ENCODE assay signal across 1 cellular context in the genomic region with DNA sequence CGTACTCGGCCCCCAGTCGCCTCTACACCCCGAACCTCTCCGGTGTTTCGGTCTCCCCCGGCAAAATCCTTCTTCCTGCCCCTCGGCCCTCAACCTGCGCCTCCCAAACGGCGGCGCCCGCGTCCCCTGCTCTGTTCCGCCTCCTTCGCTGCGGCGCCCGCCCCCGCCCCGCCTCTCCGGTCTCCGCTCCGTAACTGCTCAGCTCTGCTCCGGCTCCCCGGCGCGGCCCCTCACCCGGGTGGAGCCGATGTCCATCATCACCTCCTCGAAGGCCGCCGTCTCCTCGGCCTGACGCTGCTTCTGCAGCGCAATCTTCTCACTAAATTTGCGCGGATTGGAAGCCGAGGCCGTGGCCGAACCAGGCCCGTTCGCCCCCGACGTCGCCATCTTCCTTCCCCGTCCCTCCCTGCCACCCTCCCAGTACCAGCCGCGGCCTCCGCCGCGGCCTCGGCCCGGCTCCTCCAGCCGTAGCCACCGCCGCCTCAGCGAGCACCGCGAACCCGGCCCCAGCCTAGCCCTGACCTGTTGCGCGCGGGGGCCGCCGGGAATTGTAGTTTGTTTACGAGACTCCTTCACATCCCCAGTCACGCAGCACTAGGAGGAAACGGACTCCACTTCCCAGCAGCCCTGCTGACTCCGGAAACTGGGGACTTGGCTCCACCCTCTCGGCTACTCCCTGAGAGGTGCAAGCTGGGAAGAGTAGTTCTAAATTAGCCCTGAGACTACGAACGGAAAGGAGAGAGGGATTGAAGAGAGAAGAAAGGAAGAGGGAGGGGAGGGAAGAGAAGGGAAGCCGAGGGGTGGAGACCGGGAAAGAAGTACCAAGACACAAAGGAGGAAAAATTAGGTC.
TF ChIP-seq lines count a peak whose summit lies in the region.

A gene with protein sequence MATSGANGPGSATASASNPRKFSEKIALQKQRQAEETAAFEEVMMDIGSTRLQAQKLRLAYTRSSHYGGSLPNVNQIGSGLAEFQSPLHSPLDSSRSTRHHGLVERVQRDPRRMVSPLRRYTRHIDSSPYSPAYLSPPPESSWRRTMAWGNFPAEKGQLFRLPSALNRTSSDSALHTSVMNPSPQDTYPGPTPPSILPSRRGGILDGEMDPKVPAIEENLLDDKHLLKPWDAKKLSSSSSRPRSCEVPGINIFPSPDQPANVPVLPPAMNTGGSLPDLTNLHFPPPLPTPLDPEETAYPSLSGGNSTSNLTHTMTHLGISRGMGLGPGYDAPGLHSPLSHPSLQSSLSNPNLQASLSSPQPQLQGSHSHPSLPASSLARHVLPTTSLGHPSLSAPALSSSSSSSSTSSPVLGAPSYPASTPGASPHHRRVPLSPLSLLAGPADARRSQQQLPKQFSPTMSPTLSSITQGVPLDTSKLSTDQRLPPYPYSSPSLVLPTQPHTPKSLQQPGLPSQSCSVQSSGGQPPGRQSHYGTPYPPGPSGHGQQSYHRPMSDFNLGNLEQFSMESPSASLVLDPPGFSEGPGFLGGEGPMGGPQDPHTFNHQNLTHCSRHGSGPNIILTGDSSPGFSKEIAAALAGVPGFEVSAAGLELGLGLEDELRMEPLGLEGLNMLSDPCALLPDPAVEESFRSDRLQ (minus strand): TSS at position 502 of the 850 bp plus-strand sequence. CDS start 115 bp downstream, at position 387.

TF ChIP-seq in K562, 482 proteins besides CTCF, POLR2A, EP300 and RAD21 (continued from another document):
- TF ChIP-seq, protein P1, sequence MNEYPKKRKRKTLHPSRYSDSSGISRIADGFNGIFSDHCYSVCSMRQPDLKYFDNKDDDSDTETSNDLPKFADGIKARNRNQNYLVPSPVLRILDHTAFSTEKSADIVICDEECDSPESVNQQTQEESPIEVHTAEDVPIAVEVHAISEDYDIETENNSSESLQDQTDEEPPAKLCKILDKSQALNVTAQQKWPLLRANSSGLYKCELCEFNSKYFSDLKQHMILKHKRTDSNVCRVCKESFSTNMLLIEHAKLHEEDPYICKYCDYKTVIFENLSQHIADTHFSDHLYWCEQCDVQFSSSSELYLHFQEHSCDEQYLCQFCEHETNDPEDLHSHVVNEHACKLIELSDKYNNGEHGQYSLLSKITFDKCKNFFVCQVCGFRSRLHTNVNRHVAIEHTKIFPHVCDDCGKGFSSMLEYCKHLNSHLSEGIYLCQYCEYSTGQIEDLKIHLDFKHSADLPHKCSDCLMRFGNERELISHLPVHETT (CRISPR knock-in tag; conservative IDR thresholded peaks at IDR 0.05 in 1 of 2, IDR thresholded peaks at IDR 0.05 in 1 of 2): peak in 1 of 2 experiments; percentile 87; a peak in 2 of 4 replicates
- 0 out of 2 replicates have a peak, but pooled peaks have one; percentile 53 for TF ChIP-seq HLTF (IDR thresholded peaks at IDR 0.05)
- peak; percentile 97 for TF ChIP-seq ZNF644 (tag; IDR thresholded peaks at IDR 0.05; ENCODE audit: low read depth)
- TF ChIP-seq KDM4B (IDR thresholded peaks at IDR 0.05; ENCODE audit: borderline replicate concordance in 2 of 2, low read depth in 1 of 2): peak in 1 of 2 experiments; percentile 78; a peak in 1 of 4 replicates
- TF ChIP-seq, protein P2, sequence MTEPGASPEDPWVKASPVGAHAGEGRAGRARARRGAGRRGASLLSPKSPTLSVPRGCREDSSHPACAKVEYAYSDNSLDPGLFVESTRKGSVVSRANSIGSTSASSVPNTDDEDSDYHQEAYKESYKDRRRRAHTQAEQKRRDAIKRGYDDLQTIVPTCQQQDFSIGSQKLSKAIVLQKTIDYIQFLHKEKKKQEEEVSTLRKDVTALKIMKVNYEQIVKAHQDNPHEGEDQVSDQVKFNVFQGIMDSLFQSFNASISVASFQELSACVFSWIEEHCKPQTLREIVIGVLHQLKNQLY (CRISPR knock-in tag; conservative IDR thresholded peaks at IDR 0.05): no peak
- TF ChIP-seq ZBED1 (IDR thresholded peaks at IDR 0.05): peak; percentile 20; the same call in 1 of the 2 replicates
- TF ChIP-seq, protein P3, sequence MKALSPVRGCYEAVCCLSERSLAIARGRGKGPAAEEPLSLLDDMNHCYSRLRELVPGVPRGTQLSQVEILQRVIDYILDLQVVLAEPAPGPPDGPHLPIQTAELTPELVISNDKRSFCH (CRISPR knock-in tag; IDR thresholded peaks at IDR 0.05): no peak
- TF ChIP-seq, protein P3 (tag; IDR thresholded peaks at IDR 0.05): peak; percentile 71
- TF ChIP-seq NR1H2 (CRISPR knock-in tag; IDR thresholded peaks at IDR 0.05): no peak
- no peak for TF ChIP-seq ZSCAN29 (IDR thresholded peaks at IDR 0.05)
- peak; percentile 94 for TF ChIP-seq POU5F1 (IDR thresholded peaks at IDR 0.05; ENCODE audit: borderline replicate concordance, low read depth, low read length, partially characterized antibody)
- no peak for TF ChIP-seq ZNF699 (CRISPR knock-in tag; IDR thresholded peaks at IDR 0.05; ENCODE audit: insufficient replicate concordance)
- TF ChIP-seq, protein P4, sequence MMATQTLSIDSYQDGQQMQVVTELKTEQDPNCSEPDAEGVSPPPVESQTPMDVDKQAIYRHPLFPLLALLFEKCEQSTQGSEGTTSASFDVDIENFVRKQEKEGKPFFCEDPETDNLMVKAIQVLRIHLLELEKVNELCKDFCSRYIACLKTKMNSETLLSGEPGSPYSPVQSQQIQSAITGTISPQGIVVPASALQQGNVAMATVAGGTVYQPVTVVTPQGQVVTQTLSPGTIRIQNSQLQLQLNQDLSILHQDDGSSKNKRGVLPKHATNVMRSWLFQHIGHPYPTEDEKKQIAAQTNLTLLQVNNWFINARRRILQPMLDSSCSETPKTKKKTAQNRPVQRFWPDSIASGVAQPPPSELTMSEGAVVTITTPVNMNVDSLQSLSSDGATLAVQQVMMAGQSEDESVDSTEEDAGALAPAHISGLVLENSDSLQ (IDR thresholded peaks at IDR 0.05): peak; percentile 57
- TF ChIP-seq, protein P5, sequence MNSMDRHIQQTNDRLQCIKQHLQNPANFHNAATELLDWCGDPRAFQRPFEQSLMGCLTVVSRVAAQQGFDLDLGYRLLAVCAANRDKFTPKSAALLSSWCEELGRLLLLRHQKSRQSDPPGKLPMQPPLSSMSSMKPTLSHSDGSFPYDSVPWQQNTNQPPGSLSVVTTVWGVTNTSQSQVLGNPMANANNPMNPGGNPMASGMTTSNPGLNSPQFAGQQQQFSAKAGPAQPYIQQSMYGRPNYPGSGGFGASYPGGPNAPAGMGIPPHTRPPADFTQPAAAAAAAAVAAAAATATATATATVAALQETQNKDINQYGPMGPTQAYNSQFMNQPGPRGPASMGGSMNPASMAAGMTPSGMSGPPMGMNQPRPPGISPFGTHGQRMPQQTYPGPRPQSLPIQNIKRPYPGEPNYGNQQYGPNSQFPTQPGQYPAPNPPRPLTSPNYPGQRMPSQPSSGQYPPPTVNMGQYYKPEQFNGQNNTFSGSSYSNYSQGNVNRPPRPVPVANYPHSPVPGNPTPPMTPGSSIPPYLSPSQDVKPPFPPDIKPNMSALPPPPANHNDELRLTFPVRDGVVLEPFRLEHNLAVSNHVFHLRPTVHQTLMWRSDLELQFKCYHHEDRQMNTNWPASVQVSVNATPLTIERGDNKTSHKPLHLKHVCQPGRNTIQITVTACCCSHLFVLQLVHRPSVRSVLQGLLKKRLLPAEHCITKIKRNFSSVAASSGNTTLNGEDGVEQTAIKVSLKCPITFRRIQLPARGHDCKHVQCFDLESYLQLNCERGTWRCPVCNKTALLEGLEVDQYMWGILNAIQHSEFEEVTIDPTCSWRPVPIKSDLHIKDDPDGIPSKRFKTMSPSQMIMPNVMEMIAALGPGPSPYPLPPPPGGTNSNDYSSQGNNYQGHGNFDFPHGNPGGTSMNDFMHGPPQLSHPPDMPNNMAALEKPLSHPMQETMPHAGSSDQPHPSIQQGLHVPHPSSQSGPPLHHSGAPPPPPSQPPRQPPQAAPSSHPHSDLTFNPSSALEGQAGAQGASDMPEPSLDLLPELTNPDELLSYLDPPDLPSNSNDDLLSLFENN (IDR thresholded peaks at IDR 0.05; ENCODE audit: low read depth in 2 of 2, low read length in 2 of 2): 0 out of 4 replicates have a peak, but pooled peaks have one; percentile 11 to 56
- TF ChIP-seq DACH1 (IDR thresholded peaks at IDR 0.05; ENCODE audit: partially characterized antibody): no peak
- TF ChIP-seq KDM5B (IDR thresholded peaks at IDR 0.05; ENCODE audit: insufficient replicate concordance, low read depth, low read length): no peak
- no peak for TF ChIP-seq ATF1 (CRISPR knock-in tag; IDR thresholded peaks at IDR 0.05)
- peak; percentile 77 for TF ChIP-seq ATF1 (tag; IDR thresholded peaks at IDR 0.05)
- TF ChIP-seq ZNF347 (CRISPR knock-in tag; IDR thresholded peaks at IDR 0.05; ENCODE audit: low read depth): no peak
- TF ChIP-seq GTF2A2 (tag; IDR thresholded peaks at IDR 0.05): no peak
- no peak for TF ChIP-seq HNRNPUL1 (IDR thresholded peaks at IDR 0.05; ENCODE audit: low read length)
- peak; percentile 69 for TF ChIP-seq SAP30 (IDR thresholded peaks at IDR 0.05; ENCODE audit: borderline replicate concordance, insufficient read depth, low read depth, low read length, poor library complexity, severe bottlenecking)
- no peak for TF ChIP-seq IFI16 (CRISPR knock-in tag; IDR thresholded peaks at IDR 0.05)
- 0 out of 2 replicates have a peak, but pooled peaks have one; percentile 22 for TF ChIP-seq ZNF232 (CRISPR knock-in tag; IDR thresholded peaks at IDR 0.05)
- no peak for TF ChIP-seq ZNF695 (CRISPR knock-in tag; IDR thresholded peaks at IDR 0.05)
- peak; percentile 54; the same call in 1 of the 2 replicates for TF ChIP-seq JUN (IDR thresholded peaks at IDR 0.05; ENCODE audit: borderline replicate concordance, low read depth, low read length)
- TF ChIP-seq JUN (CRISPR knock-in tag; IDR thresholded peaks at IDR 0.05; ENCODE audit: borderline replicate concordance): no peak; the same call in 1 of the 2 replicates
- TF ChIP-seq HDAC8 (tag; IDR thresholded peaks at IDR 0.05): no peak
- TF ChIP-seq NR3C1 (CRISPR knock-in tag; IDR thresholded peaks at IDR 0.05): no peak
- TF ChIP-seq, protein P6, sequence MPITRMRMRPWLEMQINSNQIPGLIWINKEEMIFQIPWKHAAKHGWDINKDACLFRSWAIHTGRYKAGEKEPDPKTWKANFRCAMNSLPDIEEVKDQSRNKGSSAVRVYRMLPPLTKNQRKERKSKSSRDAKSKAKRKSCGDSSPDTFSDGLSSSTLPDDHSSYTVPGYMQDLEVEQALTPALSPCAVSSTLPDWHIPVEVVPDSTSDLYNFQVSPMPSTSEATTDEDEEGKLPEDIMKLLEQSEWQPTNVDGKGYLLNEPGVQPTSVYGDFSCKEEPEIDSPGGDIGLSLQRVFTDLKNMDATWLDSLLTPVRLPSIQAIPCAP (CRISPR knock-in tag; IDR thresholded peaks at IDR 0.05; ENCODE audit: borderline replicate concordance): no peak
- TF ChIP-seq ZNF561 (CRISPR knock-in tag; conservative IDR thresholded peaks at IDR 0.05): no peak
- peak; percentile 53 for TF ChIP-seq CCNT2 (IDR thresholded peaks at IDR 0.05; ENCODE audit: borderline replicate concordance, extremely low read depth, insufficient read length, low read depth, low read length)
- TF ChIP-seq YY1 (IDR thresholded peaks at IDR 0.05; ENCODE audit: borderline replicate concordance in 1 of 3, control insufficient read depth in 1 of 3, extremely low read depth in 1 of 3, insufficient read depth in 3 of 3, insufficient read length in 1 of 3, insufficient replicate concordance in 2 of 3, low read depth in 1 of 3, low read length in 2 of 3): peak in 1 of 3 experiments; percentile 32
- no peak for TF ChIP-seq ZNF696 (CRISPR knock-in tag; conservative IDR thresholded peaks at IDR 0.05)
- peak; percentile 89 for TF ChIP-seq ASH1L (IDR thresholded peaks at IDR 0.05; ENCODE audit: borderline replicate concordance, low read depth, partially characterized antibody)
- peak; percentile 38 for TF ChIP-seq BRD9 (IDR thresholded peaks at IDR 0.05; ENCODE audit: low read depth, partially characterized antibody)
- TF ChIP-seq, protein P7, sequence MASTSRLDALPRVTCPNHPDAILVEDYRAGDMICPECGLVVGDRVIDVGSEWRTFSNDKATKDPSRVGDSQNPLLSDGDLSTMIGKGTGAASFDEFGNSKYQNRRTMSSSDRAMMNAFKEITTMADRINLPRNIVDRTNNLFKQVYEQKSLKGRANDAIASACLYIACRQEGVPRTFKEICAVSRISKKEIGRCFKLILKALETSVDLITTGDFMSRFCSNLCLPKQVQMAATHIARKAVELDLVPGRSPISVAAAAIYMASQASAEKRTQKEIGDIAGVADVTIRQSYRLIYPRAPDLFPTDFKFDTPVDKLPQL (IDR thresholded peaks at IDR 0.05; ENCODE audit: extremely low read depth, insufficient read length): no peak
- no peak for TF ChIP-seq HEY1 (CRISPR knock-in tag; IDR thresholded peaks at IDR 0.05; ENCODE audit: borderline replicate concordance)
- 0 out of 2 replicates have a peak, but pooled peaks have one; percentile 8 for TF ChIP-seq ZNF224 (CRISPR knock-in tag; IDR thresholded peaks at IDR 0.05)
- peak; percentile 73; the same call in 1 of the 2 replicates for TF ChIP-seq ZNF311 (CRISPR knock-in tag; IDR thresholded peaks at IDR 0.05)
